ENCODE assay signal across 7 cellular contexts in the genomic region with DNA sequence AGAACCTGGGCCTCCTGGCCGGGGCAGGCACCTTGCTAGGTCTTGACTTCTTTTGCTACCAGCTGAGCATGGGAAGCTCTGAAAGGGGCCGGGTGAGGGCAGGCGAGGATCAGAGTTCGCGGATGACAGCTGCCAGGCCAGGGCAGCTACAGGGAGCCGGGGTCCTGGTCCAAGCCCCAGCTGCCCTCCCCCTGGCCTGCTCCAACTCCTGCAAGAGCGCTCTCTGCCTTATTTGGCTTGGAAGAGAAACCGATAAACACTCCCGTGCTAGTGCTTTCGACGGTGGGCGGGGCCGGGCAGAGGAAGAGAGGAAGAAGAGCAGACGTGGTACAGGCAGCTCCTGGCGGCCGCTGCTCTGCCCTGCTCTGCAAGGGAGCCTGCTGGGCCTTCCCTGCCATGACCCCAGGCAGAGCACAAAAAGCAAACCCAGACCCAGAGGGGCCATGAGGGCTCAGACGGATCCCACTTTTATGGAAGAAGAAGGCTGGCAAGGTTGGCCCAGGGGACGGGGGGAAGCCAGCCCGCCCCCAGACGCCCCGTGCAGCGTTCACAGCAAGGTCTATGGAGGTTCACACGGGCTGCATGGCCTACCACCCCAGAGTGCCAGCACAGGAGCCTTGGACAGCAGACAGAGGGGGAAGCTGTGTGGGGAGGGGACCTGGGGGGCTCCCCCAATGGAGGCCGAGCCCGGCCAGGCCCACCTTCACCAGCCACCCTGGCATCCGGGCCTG. TPM values are rescaled to one million over a fixed set of nuclear protein-coding genes. Genes with fewer than 3 reads are reported as not detected.
A peak's percentile ranks its signal among the peaks of the same experiment; 100 is the strongest.
DNase-seq lines count a peak whose midpoint lies in the region; ATAC-seq and TF ChIP-seq lines count a peak whose summit lies in the region.
"Had no signal": no experiment of that assay in that cellular context is flagged by ENCODE, and none has a peak within 500 bp of the region (broad histone marks: within the 10 kb centered on the region; RNA-seq: fewer than 3 reads in every experiment).

No MANE protein-coding gene starts in this region.

- H3K9me3 ChIP-seq in mesodermal cell (ENCODE audit: control insufficient read depth, low read length) (no peaks in the 10 kb centered on the region), gastrocnemius medialis (no peaks in the 10 kb centered on the region)
- H3K9me3 ChIP-seq: neutrophil had no signal

- peak overlapping the region; percentile 18 for H3K4me3 Mint-ChIP-seq in activated CD4-positive, alpha-beta memory T cell treated with anti-CD3 and anti-CD28 coated beads for 36 hours

- DNase-seq in ELF-1 (ENCODE audit: low read depth, low spot score), result peak; percentile 96
- DNase-seq in activated CD4-positive, alpha-beta memory T cell treated with anti-CD3 and anti-CD28 coated beads for 36 hours, result peak; percentile 72
- no peak for DNase-seq in gastrocnemius medialis
- no peak for DNase-seq in GDM1 (lab: John Stamatoyannopoulos, UW)

- H3K27me3 ChIP-seq in gastrocnemius medialis, result peaks cover 0 to 6% (median 5%) of the 10 kb centered on the region in 3 donors
- H3K27me3 ChIP-seq: neutrophil had no signal

- 59 to 65% methylated on average over 18 to 22 of the region's 26 CpGs for WGBS in mesodermal cell (ENCODE audit: insufficient coverage in 2 of 2), 2 experiments

- H3K9me3 Mint-ChIP-seq in activated CD4-positive, alpha-beta memory T cell treated with anti-CD3 and anti-CD28 coated beads for 36 hours, result no peaks in the 10 kb centered on the region

- H3K4me1 ChIP-seq in mesodermal cell (ENCODE audit: control insufficient read depth, insufficient read depth, low read length, poor library complexity, severe bottlenecking), result peaks cover 56% of the 10 kb centered on the region
- no peaks in the 10 kb centered on the region for H3K4me1 ChIP-seq in gastrocnemius medialis

- H3K27me3 Mint-ChIP-seq in activated CD4-positive, alpha-beta memory T cell treated with anti-CD3 and anti-CD28 coated beads for 36 hours, result no peaks in the 10 kb centered on the region

- H3K4me1 Mint-ChIP-seq in activated CD4-positive, alpha-beta memory T cell treated with anti-CD3 and anti-CD28 coated beads for 36 hours (ENCODE audit: low read depth), result peaks cover 31% of the 10 kb centered on the region

- no peak overlapping the region for H3K4me3 ChIP-seq in mesodermal cell (ENCODE audit: extremely low read depth, insufficient read depth, low read length, poor library complexity, severe bottlenecking)
- H3K4me3 ChIP-seq in gastrocnemius medialis, result no peak overlapping the region

- in situ Hi-C loops in gastrocnemius medialis (cut with MboI; ENCODE audit: low sequenced_read_pairs in 4 of 4), result no loop called here

- H3K27ac Mint-ChIP-seq in activated CD4-positive, alpha-beta memory T cell treated with anti-CD3 and anti-CD28 coated beads for 36 hours, result peak overlapping the region; percentile 61

- intact Hi-C loops in activated CD4-positive, alpha-beta memory T cell treated with anti-CD3 and anti-CD28 coated beads for 36 hours (cut with micrococcal nuclease), result no loop called here
- intact Hi-C loops in gastrocnemius medialis (cut with DNase I; ENCODE audit: low total_unique reads), result no loop called here

- H3K36me3 Mint-ChIP-seq in activated CD4-positive, alpha-beta memory T cell treated with anti-CD3 and anti-CD28 coated beads for 36 hours, result no peaks in the 10 kb centered on the region

- POLR2A ChIA-PET in activated CD4-positive, alpha-beta memory T cell treated with anti-CD3 and anti-CD28 coated beads for 36 hours (lab: Charles Lee), result interaction anchor here (0.9 to 1.5 kb wide), 2 partner anchors 11 to 22 kb away, joined by 3 to 5 read pairs; no protein-coding TSS in a partner anchor

- CTCF ChIA-PET in activated CD4-positive, alpha-beta memory T cell treated with anti-CD3 and anti-CD28 coated beads for 36 hours (lab: Charles Lee), result interaction anchor here (1.1 to 4.0 kb wide), 5 partner anchors 16 to 72 kb away, joined by 3 to 35 read pairs (median 8); no protein-coding TSS in a partner anchor

- TF ChIP-seq CTCF in gastrocnemius medialis (IDR thresholded peaks at IDR 0.05 in 4 of 5, conservative IDR thresholded peaks at IDR 0.05 in 1 of 5), result no peak

- no peak for TF ChIP-seq POLR2A in gastrocnemius medialis (IDR thresholded peaks at IDR 0.05)

- H3K36me3 ChIP-seq in mesodermal cell (ENCODE audit: control insufficient read depth, insufficient read depth, low read length) (no peaks in the 10 kb centered on the region), gastrocnemius medialis (no peaks in the 10 kb centered on the region)
- H3K36me3 ChIP-seq: neutrophil had no signal

- peak overlapping the region; percentile 62 for H3K27ac ChIP-seq in mesodermal cell (ENCODE audit: low read depth, low read length, severe bottlenecking)
- no peak overlapping the region for H3K27ac ChIP-seq in gastrocnemius medialis
- H3K27ac ChIP-seq: neutrophil had no signal

- ATAC-seq in HG02588 (IDR thresholded peaks at IDR 0.05; ENCODE audit: unreplicated experiment), result no peak
- ATAC-seq in gastrocnemius medialis, result no peak

RNA-seq across cellular contexts. Expression of a gene that starts 25.6 kb away (rescaled TPM):
- total RNA-seq in activated CD4-positive, alpha-beta memory T cell treated with anti-CD3 and anti-CD28 coated beads for 36 hours, result 100 to 1,000 TPM; 221 to 234 TPM
- 99.8 TPM for polyA plus RNA-seq in mesodermal cell (2013, experiment 1 of 2)
- polyA plus RNA-seq in mesodermal cell (2013, experiment 2 of 2), result 78.4 TPM
- 10 to 100 TPM in 3 of 4 donors, 1 to 10 TPM in 1; 9.0 to 37.0 (median 16.5) TPM for total RNA-seq in gastrocnemius medialis

RNA-seq across cellular contexts. Expression of a gene that starts 44.2 kb away (rescaled TPM):
- total RNA-seq in activated CD4-positive, alpha-beta memory T cell treated with anti-CD3 and anti-CD28 coated beads for 36 hours, result 100 to 1,000 TPM; 169 to 183 TPM
- polyA plus RNA-seq in mesodermal cell (2013, experiment 1 of 2), result 23.4 TPM
- 24.0 TPM for polyA plus RNA-seq in mesodermal cell (2013, experiment 2 of 2)
- total RNA-seq in gastrocnemius medialis, result 1 to 10 TPM in 1 of 4 donors, under 1 TPM in 2, not detected in 1; 0.31 to 2.5 (median 0.42) TPM

RNA-seq across cellular contexts. Expression of a gene that starts 52.3 kb away (rescaled TPM):
- 100 to 1,000 TPM; 270 to 272 TPM for total RNA-seq in activated CD4-positive, alpha-beta memory T cell treated with anti-CD3 and anti-CD28 coated beads for 36 hours
- polyA plus RNA-seq in mesodermal cell (2013, experiment 1 of 2), result 112 TPM
- polyA plus RNA-seq in mesodermal cell (2013, experiment 2 of 2), result 94.0 TPM
- total RNA-seq in gastrocnemius medialis, result 10 to 100 TPM; 56.2 to 78.7 (median 62.4) TPM

RNA-seq across cellular contexts. Expression of a gene that starts 53.1 kb away (rescaled TPM):
- total RNA-seq in activated CD4-positive, alpha-beta memory T cell treated with anti-CD3 and anti-CD28 coated beads for 36 hours, result 10 to 100 TPM; 38.0 to 41.6 TPM
- 21.9 TPM for polyA plus RNA-seq in mesodermal cell (2013, experiment 1 of 2)
- polyA plus RNA-seq in mesodermal cell (2013, experiment 2 of 2), result 16.2 TPM
- total RNA-seq in gastrocnemius medialis, result 10 to 100 TPM; 11.1 to 17.7 (median 14.1) TPM

RNA-seq across cellular contexts. Expression of a gene that starts 53.2 kb away (rescaled TPM):
- total RNA-seq in activated CD4-positive, alpha-beta memory T cell treated with anti-CD3 and anti-CD28 coated beads for 36 hours, result 10 to 100 TPM; 46.4 to 55.6 TPM
- 30.4 TPM for polyA plus RNA-seq in mesodermal cell (2013, experiment 1 of 2)
- polyA plus RNA-seq in mesodermal cell (2013, experiment 2 of 2), result 27.9 TPM
- total RNA-seq in gastrocnemius medialis, result 10 to 100 TPM; 22.9 to 32.5 (median 26.1) TPM

Comparison
In these comparisons a context has a peak if more than half of its experiments do, and no peak if none do; other contexts are left out.
1. DNase-seq: peak in ELF-1 (single experiment) and activated CD4-positive, alpha-beta memory T cell treated with anti-CD3 and anti-CD28 coated beads for 36 hours (single experiment); none in gastrocnemius medialis (0 of 2) and GDM1 (single experiment).
2. RNA of a gene that starts 25.6 kb away (total RNA-seq): 221 to 234 TPM in activated CD4-positive, alpha-beta memory T cell treated with anti-CD3 and anti-CD28 coated beads for 36 hours; 9.0 to 37.0 TPM in gastrocnemius medialis; every median in the first group is over 4 times any median in the second.
3. RNA of a gene that starts 44.2 kb away (total RNA-seq): 169 to 183 TPM in activated CD4-positive, alpha-beta memory T cell treated with anti-CD3 and anti-CD28 coated beads for 36 hours; 0.31 to 2.5 TPM in gastrocnemius medialis; every median in the first group is over 10 times any median in the second.